In genomic region chr6:69232506-69233194, GRCh38 we compare ENCODE assay signal across 8 cellular contexts.
A peak's percentile ranks its signal among the peaks of the same experiment; 100 is the strongest.
DNase-seq lines count a peak whose midpoint lies in the region; ATAC-seq and TF ChIP-seq lines count a peak whose summit lies in the region.

No MANE protein-coding gene starts in this region.

- peak; percentile 96 for ATAC-seq in GM19351 (IDR thresholded peaks at IDR 0.05; ENCODE audit: unreplicated experiment)
- ATAC-seq in HG03280 (IDR thresholded peaks at IDR 0.05; ENCODE audit: unreplicated experiment), result peak; percentile 91
- peak; percentile 85 to 97 (median 92) for ATAC-seq in heart right ventricle
- peak in 2 of 4 donors; percentile 64 to 68 for ATAC-seq in psoas muscle

- no peaks in the 10 kb centered on the region for H3K9me3 ChIP-seq in BE2C
- H3K9me3 ChIP-seq in adipocyte (ENCODE audit: control insufficient read depth, low read length), result no peaks in the 10 kb centered on the region
- no peaks in the 10 kb centered on the region for H3K9me3 ChIP-seq in heart right ventricle
- no peaks in the 10 kb centered on the region for H3K9me3 ChIP-seq in psoas muscle

- H3K27me3 ChIP-seq in BE2C (no peaks in the 10 kb centered on the region), adipocyte (replicated peaks; ENCODE audit: control insufficient read depth, insufficient read depth, low read length) (no peaks in the 10 kb centered on the region), heart right ventricle (no peaks in the 10 kb centered on the region), psoas muscle (ENCODE audit: insufficient read depth in 3 of 3, low read length in 2 of 3) (no peaks in the 10 kb centered on the region)

- peaks cover 18% of the 10 kb centered on the region for H3K4me1 ChIP-seq in BE2C
- H3K4me1 ChIP-seq in adipocyte (ENCODE audit: control insufficient read depth, insufficient read depth, low read length), result no peaks in the 10 kb centered on the region
- H3K4me1 ChIP-seq in heart right ventricle, result peaks cover 0 to 3% (median 0%) of the 10 kb centered on the region in 9 donors
- no peaks in the 10 kb centered on the region for H3K4me1 ChIP-seq in psoas muscle

- H3K9ac ChIP-seq in adipocyte (ENCODE audit: low read length), result no peak overlapping the region

- intact Hi-C loops in heart right ventricle (cut with DNase I) (no loop called here), psoas muscle (cut with DNase I) (no loop called here)

- 5 to 6% methylated on average over 24 of the region's 24 CpGs for WGBS in heart right ventricle, 2 donors
- 5 to 8% (median 7%) methylated on average over 24 of the region's 24 CpGs for WGBS in psoas muscle, 3 donors

- DNase-seq in BE2C (peak; percentile 78), NOMO-1 treated with dmso at 0.1 percent for 144 hours (lab: John Stamatoyannopoulos, UW; ENCODE audit: unreplicated experiment) (peak; percentile 48), adipocyte (ENCODE audit: low read depth) (peak; percentile 87), heart right ventricle (peak; percentile 77 to 80), psoas muscle (peak; percentile 54 to 71), GOT3 (lab: John Stamatoyannopoulos, UW) (no peak)

- H3K36me3 ChIP-seq in BE2C, result peaks cover 10% of the 10 kb centered on the region
- no peaks in the 10 kb centered on the region for H3K36me3 ChIP-seq in adipocyte (ENCODE audit: control insufficient read depth, insufficient read depth, low read length, severe bottlenecking)
- H3K36me3 ChIP-seq in heart right ventricle, result no peaks in the 10 kb centered on the region
- H3K36me3 ChIP-seq in psoas muscle (ENCODE audit: insufficient read depth in 1 of 2, low read depth in 1 of 2), result no peaks in the 10 kb centered on the region

- H3K27ac ChIP-seq in heart right ventricle (no peak overlapping the region), psoas muscle (no peak overlapping the region)

- H3K4me3 ChIP-seq in BE2C (ENCODE audit: low read depth, low read length), result peak overlapping the region; percentile 89
- H3K4me3 ChIP-seq in adipocyte (ENCODE audit: low read length), result no peak overlapping the region
- no peak overlapping the region for H3K4me3 ChIP-seq in heart right ventricle
- no peak overlapping the region for H3K4me3 ChIP-seq in psoas muscle

- TF ChIP-seq CTCF in BE2C (IDR thresholded peaks at IDR 0.05; ENCODE audit: low read depth, low read length), result peak; percentile 9; the same call in 1 of the 2 replicates
- peak in 2 of 9 donors; percentile 11 to 22 for TF ChIP-seq CTCF in heart right ventricle (IDR thresholded peaks at IDR 0.05)
- no peak for TF ChIP-seq CTCF in psoas muscle (IDR thresholded peaks at IDR 0.05)
